1 cellular context compared by ENCODE assay signal in genomic region chr11:68643576-68643975, GRCh38.
TF ChIP-seq lines count a peak whose summit lies in the region.

No MANE protein-coding gene starts in this region.

TF ChIP-seq in HepG2, 621 proteins besides CTCF, POLR2A, EP300 and RAD21 (continued from another document):
- no peak for TF ChIP-seq MTF2 (CRISPR knock-in tag; IDR thresholded peaks at IDR 0.05; ENCODE audit: borderline replicate concordance)
- TF ChIP-seq ZNF263 (CRISPR knock-in tag; IDR thresholded peaks at IDR 0.05), result 0 out of 2 replicates have a peak, but pooled peaks have one; percentile 40
